Comparison of ENCODE assay signal across 24 cellular contexts in the genomic region with DNA sequence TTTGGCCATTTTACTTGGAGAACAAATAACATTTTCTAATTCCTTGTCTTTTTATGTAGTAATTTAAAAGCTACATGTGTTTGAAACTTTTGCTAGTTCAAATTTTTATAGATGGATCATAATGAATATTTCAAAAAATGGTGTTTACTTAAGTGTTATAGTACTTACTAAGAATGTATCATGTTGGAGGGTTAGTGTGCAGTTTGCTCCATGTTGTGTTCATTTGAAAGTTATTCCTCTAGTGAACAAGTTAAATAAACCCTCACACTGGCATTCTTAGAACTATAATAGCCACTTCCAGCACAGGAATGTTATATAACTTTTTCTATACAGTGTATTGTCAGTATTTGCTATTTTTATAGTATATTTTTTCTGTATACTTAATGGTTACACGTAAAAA.
"Had no signal": no experiment of that assay in that cellular context is flagged by ENCODE, and none has a peak within 500 bp of the region (broad histone marks: within the 10 kb centered on the region; RNA-seq: fewer than 3 reads in every experiment).

No MANE protein-coding gene starts in this region.

- H3K4me2 ChIP-seq: hepatocyte had no signal

- H3K9me3 Mint-ChIP-seq: effector memory CD8-positive, alpha-beta T cell; immature natural killer cell had no signal

- H3K27ac Mint-ChIP-seq: dendritic cell treated with granulocyte-macrophage colony-stimulating factor and Interleukin-4, amounts not matched to agents 40 ng/mL and 50 ng/mL, for 4 days; effector memory CD8-positive, alpha-beta T cell; endodermal cell; immature natural killer cell had no signal

- H3K9me3 ChIP-seq: esophagus squamous epithelium, gastroesophageal sphincter, heart left ventricle, lower lobe of right lung had no signal

- H3K4me3 ChIP-seq: coronary artery, esophagus squamous epithelium, gastroesophageal sphincter, heart left ventricle, hepatocyte, lower lobe of right lung had no signal

- H3K27me3 ChIP-seq: esophagus squamous epithelium, foreskin keratinocyte, gastroesophageal sphincter, heart left ventricle, hepatocyte had no signal

- H3K27ac ChIP-seq: coronary artery, epithelial cell of prostate, foreskin keratinocyte, heart left ventricle, lower lobe of right lung had no signal

- H3K4me1 Mint-ChIP-seq: endodermal cell, immature natural killer cell had no signal

- H3K4me3 Mint-ChIP-seq: dendritic cell treated with granulocyte-macrophage colony-stimulating factor and Interleukin-4, amounts not matched to agents 40 ng/mL and 50 ng/mL, for 4 days; effector memory CD8-positive, alpha-beta T cell; endodermal cell; immature natural killer cell had no signal

- H3K4me1 ChIP-seq: foreskin keratinocyte had no signal

- H3K36me3 ChIP-seq: gastroesophageal sphincter, heart left ventricle, lower lobe of right lung had no signal

- H3K27me3 Mint-ChIP-seq: dendritic cell treated with granulocyte-macrophage colony-stimulating factor and Interleukin-4, amounts not matched to agents 40 ng/mL and 50 ng/mL, for 4 days; effector memory CD8-positive, alpha-beta T cell had no signal

- H2AFZ ChIP-seq: hepatocyte had no signal

- ATAC-seq: effector memory CD8-positive, alpha-beta T cell; esophagus mucosa; foreskin keratinocyte; gastroesophageal sphincter; heart left ventricle; left colon; left lobe of liver; left ventricle myocardium superior; lower lobe of right lung had no signal

- DNase-seq: effector CD8-positive, alpha-beta T cell; effector memory CD8-positive, alpha-beta T cell; endodermal cell; erythroblast; esophagus squamous epithelium; foreskin keratinocyte; heart left ventricle; hypothalamus; immature natural killer cell; islet precursor cell; kidney; kidney glomerular epithelial cell; left colon; left ventricle myocardium superior; lower lobe of right lung; mesendoderm; midbrain had no signal
